ENCODE assay signal across 1 cellular context in the genomic region with DNA sequence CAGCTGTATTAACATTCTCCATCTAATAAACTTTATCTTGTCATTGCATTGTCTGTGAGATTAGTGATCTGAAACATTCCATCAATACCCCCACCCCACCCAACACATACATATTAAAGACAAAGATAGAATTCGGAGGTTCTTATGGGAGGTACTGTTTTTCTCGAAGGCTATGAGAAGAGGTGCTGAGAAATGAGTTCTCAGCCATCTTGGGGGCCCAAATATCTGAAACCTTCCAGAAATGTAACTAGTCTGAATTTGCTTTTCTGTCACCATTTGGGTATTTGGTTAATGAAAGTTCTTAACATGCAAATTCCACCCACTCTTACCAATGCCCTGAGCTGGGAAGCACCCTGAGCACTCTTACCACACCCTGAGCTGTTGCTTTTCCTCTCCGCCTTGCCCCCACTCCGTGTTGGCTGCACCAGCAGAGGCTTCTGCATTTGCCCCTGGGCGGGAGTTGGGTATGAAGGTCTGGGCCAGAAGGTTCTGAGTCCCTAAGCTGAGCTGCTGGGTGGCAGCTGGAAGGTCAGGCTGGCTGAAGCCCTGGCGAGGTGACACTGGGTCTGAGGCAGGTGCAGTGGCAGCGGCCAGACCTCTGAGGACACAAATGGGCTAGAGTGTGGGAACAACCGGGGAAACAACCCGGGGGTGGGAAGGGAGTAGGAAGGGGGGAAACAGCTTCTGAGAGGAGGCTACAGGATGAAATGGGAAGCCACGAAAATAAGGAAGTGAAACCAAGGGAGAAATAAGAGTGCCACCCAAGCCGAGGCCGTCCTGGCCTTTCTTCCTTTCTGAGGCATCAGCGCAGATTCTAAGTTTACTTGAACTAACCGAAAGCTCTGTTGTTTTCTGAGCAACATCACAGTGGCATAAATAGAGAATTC.
A peak's percentile ranks its signal among the peaks of the same experiment; 100 is the strongest.
TF ChIP-seq lines count a peak whose summit lies in the region.

No MANE protein-coding gene starts in this region.

TF ChIP-seq in K562, 482 proteins besides CTCF, POLR2A, EP300 and RAD21:
- peak; percentile 87; the same call in 1 of the 2 replicates for TF ChIP-seq SPI1 (IDR thresholded peaks at IDR 0.05; ENCODE audit: borderline replicate concordance, low read depth, low read length)
- TF ChIP-seq, protein P1, sequence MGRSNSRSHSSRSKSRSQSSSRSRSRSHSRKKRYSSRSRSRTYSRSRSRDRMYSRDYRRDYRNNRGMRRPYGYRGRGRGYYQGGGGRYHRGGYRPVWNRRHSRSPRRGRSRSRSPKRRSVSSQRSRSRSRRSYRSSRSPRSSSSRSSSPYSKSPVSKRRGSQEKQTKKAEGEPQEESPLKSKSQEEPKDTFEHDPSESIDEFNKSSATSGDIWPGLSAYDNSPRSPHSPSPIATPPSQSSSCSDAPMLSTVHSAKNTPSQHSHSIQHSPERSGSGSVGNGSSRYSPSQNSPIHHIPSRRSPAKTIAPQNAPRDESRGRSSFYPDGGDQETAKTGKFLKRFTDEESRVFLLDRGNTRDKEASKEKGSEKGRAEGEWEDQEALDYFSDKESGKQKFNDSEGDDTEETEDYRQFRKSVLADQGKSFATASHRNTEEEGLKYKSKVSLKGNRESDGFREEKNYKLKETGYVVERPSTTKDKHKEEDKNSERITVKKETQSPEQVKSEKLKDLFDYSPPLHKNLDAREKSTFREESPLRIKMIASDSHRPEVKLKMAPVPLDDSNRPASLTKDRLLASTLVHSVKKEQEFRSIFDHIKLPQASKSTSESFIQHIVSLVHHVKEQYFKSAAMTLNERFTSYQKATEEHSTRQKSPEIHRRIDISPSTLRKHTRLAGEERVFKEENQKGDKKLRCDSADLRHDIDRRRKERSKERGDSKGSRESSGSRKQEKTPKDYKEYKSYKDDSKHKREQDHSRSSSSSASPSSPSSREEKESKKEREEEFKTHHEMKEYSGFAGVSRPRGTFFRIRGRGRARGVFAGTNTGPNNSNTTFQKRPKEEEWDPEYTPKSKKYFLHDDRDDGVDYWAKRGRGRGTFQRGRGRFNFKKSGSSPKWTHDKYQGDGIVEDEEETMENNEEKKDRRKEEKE (IDR thresholded peaks at IDR 0.05; ENCODE audit: borderline replicate concordance in 1 of 2, control insufficient read depth in 1 of 2, low read depth in 2 of 2, low read length in 1 of 2) = no peak
